28 cellular contexts compared by ENCODE assay signal in the genomic region with DNA sequence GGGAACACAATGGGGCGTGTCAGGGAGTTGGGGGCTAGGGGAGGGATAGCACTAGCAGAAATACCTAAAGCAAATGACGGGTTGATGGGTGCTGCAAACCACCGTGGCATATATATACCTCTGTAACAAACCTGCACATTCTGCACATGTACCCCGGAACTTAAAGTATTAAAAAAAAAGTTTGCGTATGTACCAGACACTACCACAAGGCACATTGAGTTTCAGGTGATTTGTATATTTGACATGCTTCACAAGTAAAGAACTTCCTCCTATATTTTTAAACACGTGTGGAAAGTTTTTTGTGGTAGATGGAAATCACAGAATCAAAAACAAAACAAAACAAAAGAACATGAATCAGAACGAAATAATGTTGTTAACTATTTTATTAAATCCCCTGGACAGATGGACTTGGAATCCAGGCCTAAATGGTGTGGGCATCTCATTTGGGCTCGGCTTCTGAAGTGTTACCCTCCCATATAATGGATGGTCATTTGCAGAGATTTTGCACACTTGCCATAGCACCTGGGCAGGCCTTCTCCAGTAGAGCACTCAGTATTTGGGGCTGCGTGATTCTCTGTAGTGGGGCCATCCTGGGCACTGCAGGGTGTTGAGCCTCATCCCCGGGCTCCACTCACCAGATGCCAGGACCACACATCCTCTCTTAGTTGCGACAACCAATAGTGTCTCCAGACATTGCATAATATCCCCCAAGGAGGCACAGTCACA. TPM values are rescaled to one million over a fixed set of nuclear protein-coding genes. Genes with fewer than 3 reads are reported as not detected.
A peak's percentile ranks its signal among the peaks of the same experiment; 100 is the strongest.
DNase-seq lines count a peak whose midpoint lies in the region; ATAC-seq and TF ChIP-seq lines count a peak whose summit lies in the region.
"Had no signal": no experiment of that assay in that cellular context is flagged by ENCODE, and none has a peak within 500 bp of the region (broad histone marks: within the 10 kb centered on the region; RNA-seq: fewer than 3 reads in every experiment).

No MANE protein-coding gene starts in this region.

- no peak overlapping the region for H3K27ac Mint-ChIP-seq in activated naive CD4-positive, alpha-beta T cell treated with anti-CD3 and anti-CD28 coated beads, Interleukin-2, amount 10 ng/mL, durations not matched to agents 7 days and 5 days
- H3K27ac Mint-ChIP-seq: activated CD4-positive, alpha-beta T cell treated with anti-CD3 and anti-CD28 coated beads for 36 hours; activated naive CD4-positive, alpha-beta T cell treated with anti-CD3 and anti-CD28 coated beads, Interleukin-2, amount 50 U/mL, for 72 hours; T-cell had no signal

- H3F3A ChIP-seq in DOHH2 (ENCODE audit: control insufficient read depth, insufficient read depth): peaks cover 3% of the 10 kb centered on the region

- CTCF ChIA-PET in activated naive CD4-positive, alpha-beta T cell treated with anti-CD3 and anti-CD28 coated beads, Interleukin-2, amount 10 ng/mL, durations not matched to agents 7 days and 5 days (lab: Charles Lee): no interaction called here

- H4K20me1 ChIP-seq in DOHH2 (ENCODE audit: control insufficient read depth, insufficient read depth, low read depth, low read length): no peaks in the 10 kb centered on the region

- H3K9me3 ChIP-seq in DOHH2 (ENCODE audit: control insufficient read depth, insufficient read depth, low read length) (no peaks in the 10 kb centered on the region), right cardiac atrium (ENCODE audit: control insufficient read depth, low read length) (no peaks in the 10 kb centered on the region)
- H3K9me3 ChIP-seq: BE2C had no signal

- no peaks in the 10 kb centered on the region; the same call in 1 of the 2 replicates for H3K36me3 ChIP-seq in DOHH2 (ENCODE audit: control insufficient read depth, low read length)
- H3K36me3 ChIP-seq: BE2C had no signal

- intact Hi-C loops in right cardiac atrium (cut with DNase I): no loop called here

- H3K4me2 ChIP-seq in DOHH2 (ENCODE audit: low read length): peak overlapping the region; percentile 78
- H3K4me2 ChIP-seq: PC-9 had no signal

- 73% methylated on average over 11 of the region's 11 CpGs for WGBS in right cardiac atrium

- no peaks in the 10 kb centered on the region for H3K4me1 Mint-ChIP-seq in activated naive CD4-positive, alpha-beta T cell treated with anti-CD3 and anti-CD28 coated beads, Interleukin-2, amount 10 ng/mL, durations not matched to agents 7 days and 5 days
- H3K4me1 Mint-ChIP-seq: activated CD4-positive, alpha-beta T cell treated with anti-CD3 and anti-CD28 coated beads for 36 hours; T-cell had no signal

- no peaks in the 10 kb centered on the region for H3K79me2 ChIP-seq in DOHH2 (ENCODE audit: control insufficient read depth, low read length)

- H3K36me3 Mint-ChIP-seq in activated naive CD4-positive, alpha-beta T cell treated with anti-CD3 and anti-CD28 coated beads, Interleukin-2, amount 10 ng/mL, durations not matched to agents 7 days and 5 days: no peaks in the 10 kb centered on the region
- H3K36me3 Mint-ChIP-seq: activated naive CD4-positive, alpha-beta T cell treated with anti-CD3 and anti-CD28 coated beads, Interleukin-2, amount 50 U/mL, for 72 hours; T-cell had no signal

- H3K27ac ChIP-seq in DOHH2 (ENCODE audit: low read depth, low read length) (peak overlapping the region; percentile 95), right cardiac atrium (ENCODE audit: low read length) (no peak overlapping the region)
- H3K27ac ChIP-seq: PC-9 had no signal

- TF ChIP-seq CTCF in DOHH2 (IDR thresholded peaks at IDR 0.05; ENCODE audit: low read depth, low read length, poor library complexity, severe bottlenecking): no peak

- ATAC-seq in GM21381 (IDR thresholded peaks at IDR 0.05; ENCODE audit: unreplicated experiment) (peak; percentile 84), HG02884 (IDR thresholded peaks at IDR 0.05; ENCODE audit: unreplicated experiment) (peak; percentile 90), HG03457 (IDR thresholded peaks at IDR 0.05; ENCODE audit: unreplicated experiment) (peak; percentile 59), HG03097 (IDR thresholded peaks at IDR 0.05; ENCODE audit: low FRiP score, unreplicated experiment) (no peak), right cardiac atrium (no peak)
- ATAC-seq: activated CD4-positive, alpha-beta T cell treated with anti-CD3 and anti-CD28 coated beads for 36 hours; activated naive CD4-positive, alpha-beta T cell treated with anti-CD3 and anti-CD28 coated beads, Interleukin-2, amount 50 U/mL, for 72 hours; T-cell had no signal

- H3K27me3 ChIP-seq in DOHH2 (ENCODE audit: control insufficient read depth, low read length): no peaks in the 10 kb centered on the region
- H3K27me3 ChIP-seq in right cardiac atrium (ENCODE audit: control insufficient read depth, insufficient read depth): no peaks in the 10 kb centered on the region
- H3K27me3 ChIP-seq: BE2C had no signal

- H3K4me3 Mint-ChIP-seq in activated naive CD4-positive, alpha-beta T cell treated with anti-CD3 and anti-CD28 coated beads, Interleukin-2, amount 10 ng/mL, durations not matched to agents 7 days and 5 days: no peak overlapping the region
- H3K4me3 Mint-ChIP-seq: activated CD4-positive, alpha-beta T cell treated with anti-CD3 and anti-CD28 coated beads for 36 hours; T-cell had no signal

- H3K4me3 ChIP-seq in DOHH2 (ENCODE audit: low read length): peak overlapping the region; percentile 55
- no peak overlapping the region for H3K4me3 ChIP-seq in right cardiac atrium (ENCODE audit: low read length)
- H3K4me3 ChIP-seq: PC-9 had no signal

- H3K9me2 ChIP-seq in DOHH2 (replicated peaks; ENCODE audit: control insufficient read depth, low read length): no peaks in the 10 kb centered on the region

- DNase-seq in activated naive CD4-positive, alpha-beta T cell treated with anti-CD3 and anti-CD28 coated beads, Interleukin-2, amount 10 ng/mL, durations not matched to agents 7 days and 5 days: no peak
- no peak for DNase-seq in NCI-H2107 treated with DMSO at 0.1 percent for 48 hours (lab: John Stamatoyannopoulos, UW; ENCODE audit: unreplicated experiment)
- DNase-seq in right cardiac atrium: no peak
- DNase-seq: activated CD4-positive, alpha-beta T cell treated with anti-CD3 and anti-CD28 coated beads for 36 hours; BE2C; cerebellar nuclear complex; COR-L47; effector CD4-positive, alpha-beta T cell; EL; KG1; kidney; NCI-H1694; occipital lobe; PC-9; SHP77 treated with DMSO at 0.1 percent for 48 hours; substantia nigra; T-cell had no signal

- H3K4me1 ChIP-seq in DOHH2 (ENCODE audit: control insufficient read depth, low read length) (peaks cover 63% of the 10 kb centered on the region), right cardiac atrium (ENCODE audit: control insufficient read depth, insufficient read depth, low read length) (no peaks in the 10 kb centered on the region)
- H3K4me1 ChIP-seq: BE2C had no signal

- no peaks in the 10 kb centered on the region for H3K27me3 Mint-ChIP-seq in activated naive CD4-positive, alpha-beta T cell treated with anti-CD3 and anti-CD28 coated beads, Interleukin-2, amount 10 ng/mL, durations not matched to agents 7 days and 5 days
- H3K27me3 Mint-ChIP-seq: activated CD4-positive, alpha-beta T cell treated with anti-CD3 and anti-CD28 coated beads for 36 hours; T-cell had no signal

- H3K9me3 Mint-ChIP-seq in activated naive CD4-positive, alpha-beta T cell treated with anti-CD3 and anti-CD28 coated beads, Interleukin-2, amount 10 ng/mL, durations not matched to agents 7 days and 5 days: no peaks in the 10 kb centered on the region

RNA-seq across cellular contexts. Expression of a gene that starts 29.6 kb away (rescaled TPM):
- total RNA-seq in right cardiac atrium: not detected
- polyA plus RNA-seq in right cardiac atrium: not detected
- total RNA-seq: A172; activated CD4-positive, alpha-beta T cell treated with anti-CD3 and anti-CD28 coated beads for 36 hours; activated naive CD4-positive, alpha-beta T cell treated with anti-CD3 and anti-CD28 coated beads, Interleukin-2, amount 50 U/mL, for 72 hours; frontal cortex; HT-29; kidney; lung microvascular endothelial cell; occipital lobe; PC-9; T-cell had no signal
- polyA plus RNA-seq: esophagus had no signal

Comparison
In these comparisons a context has a peak if more than half of its experiments do, and no peak if none do; other contexts are left out.
1. ATAC-seq: peak in GM21381 (single experiment), HG02884 (single experiment) and HG03457 (single experiment); none in HG03097 (single experiment) and right cardiac atrium (0 of 2).